ENCODE assay signal across 17 cellular contexts in the genomic region with DNA sequence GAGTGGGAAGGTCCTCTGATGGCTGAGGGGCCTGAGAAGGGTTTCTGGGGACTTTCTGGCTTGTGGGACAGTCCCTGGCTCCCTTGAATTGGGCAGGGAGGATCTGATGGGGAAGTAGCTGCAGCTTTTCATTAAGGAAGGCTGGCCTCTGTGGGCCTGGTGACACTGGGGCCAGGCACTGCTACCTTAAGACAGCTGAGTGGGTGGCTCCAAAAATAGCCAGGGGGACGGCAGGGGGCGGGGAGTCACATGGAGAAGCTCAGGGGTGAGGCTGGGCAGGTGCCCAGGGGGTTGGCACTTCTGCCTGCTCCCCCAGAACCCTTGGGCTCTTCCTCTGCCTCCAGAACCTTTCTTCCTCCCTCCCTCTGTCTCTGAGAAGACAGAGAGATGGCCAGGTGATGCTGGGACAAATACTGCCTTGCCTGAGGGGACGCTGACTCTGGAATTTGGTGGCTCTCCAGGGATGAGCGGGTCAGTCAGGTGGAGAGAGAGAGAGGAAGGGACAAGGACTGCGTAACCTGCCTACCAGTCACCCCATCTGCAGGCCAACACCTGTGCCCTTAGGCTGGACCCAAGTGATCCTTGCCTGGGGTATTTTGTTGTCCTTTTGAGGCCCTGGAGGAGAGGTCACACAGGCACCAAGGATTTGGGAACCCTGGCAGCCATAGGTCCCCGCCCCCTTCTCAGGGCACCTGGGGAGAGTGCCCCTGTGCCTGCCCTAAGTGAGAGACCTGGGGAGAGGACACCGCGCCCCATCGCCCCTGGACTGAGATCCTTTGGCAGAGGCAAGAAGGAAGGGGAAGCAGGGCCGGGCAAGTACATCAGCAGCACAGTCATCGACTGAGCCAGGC. TPM values are rescaled to one million over a fixed set of nuclear protein-coding genes. Genes with fewer than 3 reads are reported as not detected.
DNase-seq lines count a peak whose midpoint lies in the region; ATAC-seq and TF ChIP-seq lines count a peak whose summit lies in the region.
"Had no signal": no experiment of that assay in that cellular context is flagged by ENCODE, and none has a peak within 500 bp of the region (broad histone marks: within the 10 kb centered on the region; RNA-seq: fewer than 3 reads in every experiment).

No MANE protein-coding gene starts in this region.

- H3K9me3 Mint-ChIP-seq in stimulated activated naive CD8-positive, alpha-beta T cell treated with anti-CD3 and anti-CD28 coated beads, Interleukin-15, amount 100 ng/mL, for 72 hours: no peaks in the 10 kb centered on the region
- H3K9me3 Mint-ChIP-seq in activated T-cell treated with anti-CD3 and anti-CD28 coated beads, Interleukin-2, amount 50 U/mL, for 72 hours: no peaks in the 10 kb centered on the region

- H3K36me3 Mint-ChIP-seq in activated T-cell treated with anti-CD3 and anti-CD28 coated beads, Interleukin-2, amount 50 U/mL, for 72 hours (ENCODE audit: insufficient read depth in 2 of 2): peaks cover 0 to 2% of the 10 kb centered on the region in 2 donors

- H3K27ac ChIP-seq in heart right ventricle: peak overlapping the region in 9 of 10 donors; percentile 18 to 99 (median 95)
- H3K27ac ChIP-seq: epithelial cell of prostate, lower lobe of right lung, ovary had no signal

- peaks cover 65% of the 10 kb centered on the region for H3K4me1 Mint-ChIP-seq in stimulated activated naive CD8-positive, alpha-beta T cell treated with anti-CD3 and anti-CD28 coated beads, Interleukin-15, amount 100 ng/mL, for 72 hours
- peaks cover 41% of the 10 kb centered on the region for H3K4me1 Mint-ChIP-seq in activated T-cell treated with anti-CD3 and anti-CD28 coated beads, Interleukin-2, amount 50 U/mL, for 72 hours (ENCODE audit: low read depth)

- H3K27me3 Mint-ChIP-seq in stimulated activated naive CD8-positive, alpha-beta T cell treated with anti-CD3 and anti-CD28 coated beads, Interleukin-15, amount 100 ng/mL, for 72 hours: no peaks in the 10 kb centered on the region
- no peaks in the 10 kb centered on the region for H3K27me3 Mint-ChIP-seq in activated T-cell treated with anti-CD3 and anti-CD28 coated beads, Interleukin-2, amount 50 U/mL, for 72 hours (ENCODE audit: low read depth)

- peak overlapping the region in 1 of 2 donors; percentile 27 for H3K27ac Mint-ChIP-seq in stimulated activated naive CD8-positive, alpha-beta T cell treated with anti-CD3 and anti-CD28 coated beads, Interleukin-15, amount 100 ng/mL, for 72 hours
- H3K27ac Mint-ChIP-seq in activated T-cell treated with anti-CD3 and anti-CD28 coated beads, Interleukin-2, amount 50 U/mL, for 72 hours: no peak overlapping the region

- intact Hi-C loops in heart right ventricle (cut with DNase I): loop anchor here in 7 of 10 donors (5.0 to 10.0 kb wide), 6 partner anchors 42 to 131 kb away; a partner anchor contains a TSS

- no peaks in the 10 kb centered on the region for H3K9me3 ChIP-seq in heart right ventricle
- H3K9me3 ChIP-seq: lower lobe of right lung, ovary had no signal

- H3K27me3 ChIP-seq in heart right ventricle: no peaks in the 10 kb centered on the region
- H3K27me3 ChIP-seq: ovary had no signal

- peaks cover 0 to 7% (median 0%) of the 10 kb centered on the region in 9 donors for H3K36me3 ChIP-seq in heart right ventricle
- H3K36me3 ChIP-seq: lower lobe of right lung, ovary had no signal

- DNase-seq in activated CD8-positive, alpha-beta memory T cell treated with anti-CD3 and anti-CD28 coated beads, Interleukin-2, amount 50 U/mL, for 4 hours: peak; percentile 36
- no peak for DNase-seq in activated CD8-positive, alpha-beta memory T cell treated with anti-CD3 and anti-CD28 coated beads, Interleukin-2, amount 50 U/mL, for 48 hours
- DNase-seq in MV-4-11 (lab: John Stamatoyannopoulos, UW) (peak; percentile 16), heart right ventricle (peak; percentile 65 to 67), kidney glomerular epithelial cell (lab: John Stamatoyannopoulos, UW) (no peak), NCI-H226 (no peak)
- no peak for DNase-seq in stimulated activated naive CD8-positive, alpha-beta T cell treated with anti-CD3 and anti-CD28 coated beads, Interleukin-15, amount 100 ng/mL, for 72 hours
- DNase-seq in activated T-cell treated with anti-CD3 and anti-CD28 coated beads, Interleukin-2, amount 50 U/mL, for 72 hours: no peak
- DNase-seq: DMS 273 treated with DMSO at 0.1 percent for 48 hours, hippocampal formation, lower lobe of right lung, NCI-H187 treated with DMSO at 0.1 percent for 48 hours, ovary had no signal

- peak in 5 of 8 donors; percentile 30 to 53 (median 37) for ATAC-seq in heart right ventricle
- ATAC-seq in stimulated activated naive CD8-positive, alpha-beta T cell treated with anti-CD3 and anti-CD28 coated beads, Interleukin-15, amount 100 ng/mL, for 72 hours: peak; percentile 1
- no peak for ATAC-seq in activated T-cell treated with anti-CD3 and anti-CD28 coated beads, Interleukin-2, amount 50 U/mL, for 72 hours (replicated peaks in 1 of 2)
- ATAC-seq: activated CD4-positive, CD25-positive, alpha-beta regulatory T cell treated with anti-CD3 and anti-CD28 coated beads, Interleukin-2, amount 50 U/mL, for 24 hours; lower lobe of right lung; SK-N-SH treated with all-trans-retinoic acid at 6 μM for 48 hours had no signal

- peaks cover 5 to 63% (median 24%) of the 10 kb centered on the region in 9 donors for H3K4me1 ChIP-seq in heart right ventricle

- 73 to 74% methylated on average over 11 of the region's 11 CpGs for WGBS in heart right ventricle, 2 donors

- no peak for TF ChIP-seq CTCF in heart right ventricle (IDR thresholded peaks at IDR 0.05)

- H3K4me3 ChIP-seq in heart right ventricle: peak overlapping the region in 2 of 10 donors; percentile 1 to 5
- H3K4me3 ChIP-seq: lower lobe of right lung, ovary had no signal

- peak overlapping the region; percentile 25 to 70 for H3K4me3 Mint-ChIP-seq in stimulated activated naive CD8-positive, alpha-beta T cell treated with anti-CD3 and anti-CD28 coated beads, Interleukin-15, amount 100 ng/mL, for 72 hours
- H3K4me3 Mint-ChIP-seq in activated T-cell treated with anti-CD3 and anti-CD28 coated beads, Interleukin-2, amount 50 U/mL, for 72 hours: peak overlapping the region in 1 of 2 donors; percentile 36

RNA-seq across cellular contexts. Expression of a gene that starts 1.7 kb away (rescaled TPM):
- total RNA-seq in heart right ventricle: 100 to 1,000 TPM; 136 to 204 (median 158) TPM
- 100 to 1,000 TPM; 137 to 314 TPM for polyA plus RNA-seq in heart right ventricle
- 1 to 10 TPM; 1.7 to 2.3 TPM for total RNA-seq in activated T-cell treated with anti-CD3 and anti-CD28 coated beads, Interleukin-2, amount 50 U/mL, for 72 hours
- total RNA-seq: cerebellum had no signal

RNA-seq across cellular contexts. Expression of a gene that starts 13.6 kb away (rescaled TPM):
- 10 to 100 TPM; 17.3 to 45.4 (median 26.9) TPM for total RNA-seq in heart right ventricle
- polyA plus RNA-seq in heart right ventricle: 10 to 100 TPM; 22.4 to 42.7 TPM
- total RNA-seq in activated T-cell treated with anti-CD3 and anti-CD28 coated beads, Interleukin-2, amount 50 U/mL, for 72 hours: 100 to 1,000 TPM; 111 to 128 TPM

RNA-seq across cellular contexts. Expression of a gene that starts 34.1 kb away (rescaled TPM):
- 1 to 10 TPM; 1.5 to 3.8 (median 1.9) TPM for total RNA-seq in heart right ventricle
- 1 to 10 TPM; 1.9 to 3.8 TPM for polyA plus RNA-seq in heart right ventricle
- total RNA-seq in activated T-cell treated with anti-CD3 and anti-CD28 coated beads, Interleukin-2, amount 50 U/mL, for 72 hours: 1 to 10 TPM; 3.3 to 6.9 TPM

RNA-seq across cellular contexts. Expression of a gene that starts 37.4 kb away (rescaled TPM):
- 100 to 1,000 TPM in 1 of 10 donors, 10 to 100 TPM in 9; 31.7 to 455 (median 45.9) TPM for total RNA-seq in heart right ventricle
- 10 to 100 TPM; 30.2 to 81.5 TPM for polyA plus RNA-seq in heart right ventricle
- total RNA-seq in activated T-cell treated with anti-CD3 and anti-CD28 coated beads, Interleukin-2, amount 50 U/mL, for 72 hours: 10 to 100 TPM in 1 of 2 donors, 1 to 10 TPM in 1; 9.8 to 10.3 TPM

Comparison
In these comparisons a context has a peak if more than half of its experiments do, and no peak if none do; other contexts are left out.
1. DNase-seq: peak in activated CD8-positive, alpha-beta memory T cell treated with anti-CD3 and anti-CD28 coated beads, Interleukin-2, amount 50 U/mL, for 4 hours (single experiment), MV-4-11 (single experiment) and heart right ventricle (2 of 2); none in activated CD8-positive, alpha-beta memory T cell treated with anti-CD3 and anti-CD28 coated beads, Interleukin-2, amount 50 U/mL, for 48 hours (single experiment), stimulated activated naive CD8-positive, alpha-beta T cell treated with anti-CD3 and anti-CD28 coated beads, Interleukin-15, amount 100 ng/mL, for 72 hours (0 of 2), kidney glomerular epithelial cell (single experiment), NCI-H226 (single experiment) and activated T-cell treated with anti-CD3 and anti-CD28 coated beads, Interleukin-2, amount 50 U/mL, for 72 hours (0 of 2).
2. ATAC-seq: peak in heart right ventricle (5 of 8) and stimulated activated naive CD8-positive, alpha-beta T cell treated with anti-CD3 and anti-CD28 coated beads, Interleukin-15, amount 100 ng/mL, for 72 hours (single experiment); none in activated T-cell treated with anti-CD3 and anti-CD28 coated beads, Interleukin-2, amount 50 U/mL, for 72 hours (0 of 2).
3. RNA of a gene that starts 1.7 kb away (total RNA-seq): 136 to 204 TPM in heart right ventricle; 1.7 to 2.3 TPM in activated T-cell treated with anti-CD3 and anti-CD28 coated beads, Interleukin-2, amount 50 U/mL, for 72 hours; every median in the first group is over 10 times any median in the second.